In genomic region chr3:62022312-62022711, GRCh38 we compare ENCODE assay signal across 2 cellular contexts.
TF ChIP-seq lines count a peak whose summit lies in the region.

No MANE protein-coding gene starts in this region.

TF ChIP-seq in GM12878, 131 proteins besides CTCF, POLR2A, EP300 and RAD21:
- TF ChIP-seq RELB (IDR thresholded peaks at IDR 0.05; ENCODE audit: low read depth), result no peak
- TF ChIP-seq GATAD2B (conservative IDR thresholded peaks at IDR 0.05; ENCODE audit: low read depth), result no peak
- no peak for TF ChIP-seq PBX3 (IDR thresholded peaks at IDR 0.05; ENCODE audit: insufficient replicate concordance, low read depth, low read length)
- no peak for TF ChIP-seq SUPT20H (IDR thresholded peaks at IDR 0.05; ENCODE audit: borderline replicate concordance, control insufficient read depth, low read depth, low read length)
- TF ChIP-seq ZBTB40 (IDR thresholded peaks at IDR 0.05; ENCODE audit: borderline replicate concordance), result no peak
- TF ChIP-seq KDM1A (IDR thresholded peaks at IDR 0.05; ENCODE audit: borderline replicate concordance), result no peak
- TF ChIP-seq NRF1 (conservative IDR thresholded peaks at IDR 0.05; ENCODE audit: low read depth, low read length), result no peak
TF ChIP-seq in GM12878: peak in this region for 0.

TF ChIP-seq in endothelial cell of umbilical vein, 7 proteins besides CTCF, POLR2A, EP300 and RAD21:
- no peak for TF ChIP-seq JUN (IDR thresholded peaks at IDR 0.05; ENCODE audit: borderline replicate concordance, insufficient read depth, insufficient read length, low read depth)
- TF ChIP-seq EZH2 (IDR thresholded peaks at IDR 0.05; ENCODE audit: borderline replicate concordance, low read depth, low read length, severe bottlenecking), result no peak
- TF ChIP-seq MYC (IDR thresholded peaks at IDR 0.05; ENCODE audit: low read depth, low read length), result no peak
- no peak for TF ChIP-seq MAX (IDR thresholded peaks at IDR 0.05; ENCODE audit: insufficient read depth, insufficient read length)
- no peak for TF ChIP-seq GATA2 (IDR thresholded peaks at IDR 0.05; ENCODE audit: insufficient read depth, insufficient read length, low read depth, low read length)
- no peak for TF ChIP-seq FOS (IDR thresholded peaks at IDR 0.05; ENCODE audit: borderline replicate concordance, insufficient read depth, low read length)
- no peak for TF ChIP-seq POLR2AphosphoS5 (IDR thresholded peaks at IDR 0.05; ENCODE audit: insufficient read depth, low read depth, low read length)
